3 cellular contexts compared by ENCODE assay signal in the genomic region with DNA sequence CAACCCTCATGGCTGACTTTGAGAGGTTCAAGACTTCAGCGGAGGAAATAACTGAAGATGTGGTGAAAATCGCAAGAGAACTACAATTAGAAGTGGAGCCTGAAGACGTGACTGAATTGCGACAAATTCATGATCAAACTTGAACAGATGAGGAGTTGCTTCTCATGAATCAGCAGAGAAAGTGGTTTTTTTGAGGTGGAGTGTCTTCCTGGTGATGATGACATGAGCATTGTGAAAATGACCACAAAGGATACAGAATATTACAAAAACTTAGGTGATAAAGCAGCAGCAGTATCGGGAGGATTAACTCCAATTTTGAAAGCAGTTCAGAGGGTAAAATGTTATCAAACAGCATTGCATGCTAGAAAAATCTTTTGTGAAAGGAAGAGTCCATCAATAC. TPM values are rescaled to one million over a fixed set of nuclear protein-coding genes. Genes with fewer than 3 reads are reported as not detected.
"Had no signal": no experiment of that assay in that cellular context is flagged by ENCODE, and none has a peak within 500 bp of the region (broad histone marks: within the 10 kb centered on the region; RNA-seq: fewer than 3 reads in every experiment).

No MANE protein-coding gene starts in this region.

RNA-seq across cellular contexts. Expression of gene CR1, which starts 40.3 kb away (rescaled TPM):
- total RNA-seq: activated T-helper 1 cell treated with anti-CD3 and anti-CD28 coated beads, Interleukin-12 subunit alpha, Interleukin-12 subunit beta, Interleukin-2, Interleukin-4 antibody, amounts not matched to agents 30 ng/mL and 10 ng/mL and 1 ng/mL, durations not matched to agents 14 hours and 24 hours and 36 hours; cardiac muscle cell; foreskin keratinocyte had no signal
- polyA plus RNA-seq: cardiac muscle cell, foreskin keratinocyte had no signal
